Comparison of ENCODE assay signal across 13 cellular contexts in genomic region chr11:123543796-123544195, GRCh38.
DNase-seq lines count a peak whose midpoint lies in the region; ATAC-seq and TF ChIP-seq lines count a peak whose summit lies in the region.
"Had no signal": no experiment of that assay in that cellular context is flagged by ENCODE, and none has a peak within 500 bp of the region (broad histone marks: within the 10 kb centered on the region; RNA-seq: fewer than 3 reads in every experiment).

No MANE protein-coding gene starts in this region.

- H3K9me3 Mint-ChIP-seq in chondrocyte (ENCODE audit: low read depth) = no peaks in the 10 kb centered on the region
- H3K9me3 Mint-ChIP-seq in T-cell = no peaks in the 10 kb centered on the region
- H3K9me3 Mint-ChIP-seq: activated naive CD4-positive, alpha-beta T cell treated with anti-CD3 and anti-CD28 coated beads, Interleukin-2, amount 50 U/mL, for 72 hours; IgD-negative memory B cell had no signal

- H3K4me3 Mint-ChIP-seq in chondrocyte (ENCODE audit: unreplicated experiment) (no peak overlapping the region), T-cell (no peak overlapping the region)
- H3K4me3 Mint-ChIP-seq: IgD-negative memory B cell had no signal

- CTCF ChIA-PET in T-cell (lab: Charles Lee) = no interaction called here

- POLR2A ChIA-PET in T-cell (lab: Charles Lee) = no interaction called here

- ATAC-seq in omental fat pad (ENCODE audit: low FRiP score) (peak; percentile 52), T-cell (replicated peaks in 1 of 4) (no peak), HG02981 (IDR thresholded peaks at IDR 0.05; ENCODE audit: unreplicated experiment) (no peak)
- ATAC-seq: mucosa of descending colon had no signal

- H3K27me3 Mint-ChIP-seq in chondrocyte (ENCODE audit: low read depth) (no peaks in the 10 kb centered on the region), T-cell (no peaks in the 10 kb centered on the region)

- H3K4me1 Mint-ChIP-seq in chondrocyte (ENCODE audit: low read depth) (no peaks in the 10 kb centered on the region), T-cell (no peaks in the 10 kb centered on the region)

- H3K36me3 Mint-ChIP-seq in chondrocyte (ENCODE audit: low read depth) (no peaks in the 10 kb centered on the region), T-cell (peaks cover 7% of the 10 kb centered on the region)
- H3K36me3 Mint-ChIP-seq: IgD-negative memory B cell had no signal

- no peak for TF ChIP-seq CTCF in omental fat pad (IDR thresholded peaks at IDR 0.05)
- no peak for TF ChIP-seq CTCF in chondrocyte (IDR thresholded peaks at IDR 0.05)

- DNase-seq in GM04504 (ENCODE audit: low read depth) = peak; percentile 88
- peak; percentile 90 for DNase-seq in NOMO-1 treated with DMSO at 0.1 percent for 48 hours (lab: John Stamatoyannopoulos, UW; ENCODE audit: unreplicated experiment)
- peak; percentile 78 for DNase-seq in dedifferentiated amniotic fluid mesenchymal stem cell (ENCODE audit: extremely low spot score)
- no peak for DNase-seq in omental fat pad (ENCODE audit: low spot score)
- no peak for DNase-seq in chondrocyte (ENCODE audit: low spot score)
- DNase-seq in T-cell = no peak
- DNase-seq in effector CD8-positive, alpha-beta T cell (lab: John Stamatoyannopoulos, UW) = no peak
- DNase-seq: mucosa of descending colon, NCI-H2081, retina had no signal

- H3K27ac Mint-ChIP-seq in chondrocyte (ENCODE audit: unreplicated experiment) (no peak overlapping the region), T-cell (no peak overlapping the region)
- H3K27ac Mint-ChIP-seq: IgD-negative memory B cell had no signal

Comparison
In these comparisons a context has a peak if more than half of its experiments do, and no peak if none do; other contexts are left out.
1. DNase-seq: peak in GM04504 (single experiment), NOMO-1 treated with DMSO at 0.1 percent for 48 hours (single experiment) and dedifferentiated amniotic fluid mesenchymal stem cell (single experiment); none in omental fat pad (single experiment), chondrocyte (single experiment), T-cell (0 of 34) and effector CD8-positive, alpha-beta T cell (single experiment).